In genomic region chr1:212034516-212035122, GRCh38 we compare ENCODE assay signal across 8 cellular contexts. TPM values are rescaled to one million over a fixed set of nuclear protein-coding genes. Genes with fewer than 3 reads are reported as not detected.
DNase-seq lines count a peak whose midpoint lies in the region; ATAC-seq, FAIRE-seq and TF ChIP-seq lines count a peak whose summit lies in the region.

No MANE protein-coding gene starts in this region.

- H3K9me3 Mint-ChIP-seq in IgD-negative memory B cell: no peaks in the 10 kb centered on the region

- H3K9me3 ChIP-seq in A549 (no peaks in the 10 kb centered on the region), colonic mucosa (no peaks in the 10 kb centered on the region), mucosa of stomach (ENCODE audit: control insufficient read depth, low read length) (no peaks in the 10 kb centered on the region)

- under 1% methylated on average over 13 of the region's 13 CpGs for WGBS in A549 (ENCODE audit: missing lambda C conversion rate)

- TF ChIP-seq RAD21 in A549 (conservative IDR thresholded peaks at IDR 0.05 in 1 of 2, IDR thresholded peaks at IDR 0.05 in 1 of 2): peak; percentile 72 to 85

- H3K4me2 ChIP-seq in A549: peak overlapping the region; percentile 78

- FAIRE-seq in A549 (lab: Jason Lieb, UNC): no peak

- no peaks in the 10 kb centered on the region for H3K27me3 Mint-ChIP-seq in IgD-negative memory B cell

- H3K9ac ChIP-seq in colonic mucosa (ENCODE audit: low read depth in 2 of 2, low read length in 2 of 2) (peak overlapping the region; percentile 63 to 74), mucosa of stomach (ENCODE audit: low read length) (peak overlapping the region; percentile 58)

- H3K4me3 ChIP-seq in A549 (peak overlapping the region; percentile 65), colonic mucosa (peak overlapping the region; percentile 66), mucosa of stomach (ENCODE audit: low read length) (peak overlapping the region; percentile 64)

- TF ChIP-seq POLR2A in A549 (IDR thresholded peaks at IDR 0.05; ENCODE audit: low read length): no peak

- H3K4me3 Mint-ChIP-seq in IgD-negative memory B cell: peak overlapping the region; percentile 94 to 100 (median 99)

- H3K4me1 Mint-ChIP-seq in IgD-negative memory B cell: peaks cover 38 to 47% (median 42%) of the 10 kb centered on the region in 3 donors

- CTCF ChIA-PET in A549 (lab: Yijun Ruan, JAX): interaction anchor here (0.5 to 6.2 kb wide), 51 partner anchors 12 to 421 kb away, joined by 3 to 122 read pairs (median 5); partner anchors contain the start of gene NEK2

- ATAC-seq in A549 (peak; percentile 30 to 46; a peak in 5 of 6 replicates), GM19395 (IDR thresholded peaks at IDR 0.05; ENCODE audit: unreplicated experiment) (peak; percentile 16)

- H3K27ac ChIP-seq in A549 (peak overlapping the region; percentile 85 to 90), colonic mucosa (peak overlapping the region; percentile 92)

- H3K4me1 ChIP-seq in A549: peaks cover 73% of the 10 kb centered on the region
- peaks cover 6% of the 10 kb centered on the region for H3K4me1 ChIP-seq in colonic mucosa
- H3K4me1 ChIP-seq in mucosa of stomach (ENCODE audit: control insufficient read depth, insufficient read depth, low read length): no peaks in the 10 kb centered on the region

- H3K36me3 Mint-ChIP-seq in IgD-negative memory B cell: no peaks in the 10 kb centered on the region

- no peak for TF ChIP-seq CTCF in A549 (IDR thresholded peaks at IDR 0.05)
- no peak for TF ChIP-seq CTCF in colonic mucosa (IDR thresholded peaks at IDR 0.05)
- no peak for TF ChIP-seq CTCF in GM10266 (IDR thresholded peaks at IDR 0.05; ENCODE audit: control insufficient read depth, insufficient read depth, low read depth, missing control alignments)

- H3K27me3 ChIP-seq in colonic mucosa: no peaks in the 10 kb centered on the region
- H3K27me3 ChIP-seq in mucosa of stomach (ENCODE audit: control insufficient read depth, insufficient read depth, low read length): no peaks in the 10 kb centered on the region

- H3K27ac Mint-ChIP-seq in IgD-negative memory B cell: peak overlapping the region; percentile 96 to 100 (median 96)

- POLR2A ChIA-PET in A549 (lab: Yijun Ruan, JAX): interaction anchor here (0.5 to 2.4 kb wide), 11 partner anchors 12 to 764 kb away, joined by 3 to 34 read pairs (median 4); partner anchors contain the start of gene PPP2R5A

- no peak for DNase-seq in A549 (ENCODE audit: low read depth in 1 of 2, low spot score in 1 of 2)
- no peak for DNase-seq in colonic mucosa
- DNase-seq in amniotic stem cell (lab: John Stamatoyannopoulos, UW): no peak
- no peak for DNase-seq in NCI-H1417 treated with DMSO at 0.1 percent for 48 hours (lab: John Stamatoyannopoulos, UW)
- DNase-seq in GM10266 (ENCODE audit: extremely low spot score): no peak

- H3K36me3 ChIP-seq in colonic mucosa (no peaks in the 10 kb centered on the region), mucosa of stomach (ENCODE audit: control insufficient read depth, insufficient read depth, low read length) (no peaks in the 10 kb centered on the region)

- intact Hi-C loops in colonic mucosa (cut with DNase I): loop anchor here (10.0 kb wide), 1 partner anchor 210 kb away; no protein-coding TSS in a partner anchor

- TF ChIP-seq EP300 in A549 (IDR thresholded peaks at IDR 0.05): no peak

TF ChIP-seq in A549, 52 proteins besides CTCF, POLR2A, EP300 and RAD21 (continues in another document):
- TF ChIP-seq TFCP2L1 (CRISPR knock-in tag; IDR thresholded peaks at IDR 0.05): 0 out of 2 replicates have a peak, but pooled peaks have one; percentile 15
- TF ChIP-seq HOXB5 (CRISPR knock-in tag; IDR thresholded peaks at IDR 0.05): no peak
- no peak for TF ChIP-seq RFX5 (IDR thresholded peaks at IDR 0.05)
- no peak for TF ChIP-seq CHD4 (IDR thresholded peaks at IDR 0.05; ENCODE audit: borderline replicate concordance)
- TF ChIP-seq EHMT2 (IDR thresholded peaks at IDR 0.05; ENCODE audit: low read depth): no peak
- TF ChIP-seq HEYL (CRISPR knock-in tag; IDR thresholded peaks at IDR 0.05): no peak
- TF ChIP-seq RARB (CRISPR knock-in tag; IDR thresholded peaks at IDR 0.05): no peak
- no peak for TF ChIP-seq CBX8 (IDR thresholded peaks at IDR 0.05)
- TF ChIP-seq BHLHE40 (IDR thresholded peaks at IDR 0.05; ENCODE audit: low read depth, low read length): no peak
- TF ChIP-seq MAZ (IDR thresholded peaks at IDR 0.05; ENCODE audit: borderline replicate concordance, low read depth, low read length): no peak
- TF ChIP-seq HMGXB4 (CRISPR knock-in tag; IDR thresholded peaks at IDR 0.05; ENCODE audit: borderline replicate concordance): no peak
- TF ChIP-seq CHD2 (IDR thresholded peaks at IDR 0.05; ENCODE audit: low read length, partially characterized antibody): no peak
- TF ChIP-seq HOXB13 (CRISPR knock-in tag; IDR thresholded peaks at IDR 0.05; ENCODE audit: low read depth): no peak
- TF ChIP-seq ZC3H11A (IDR thresholded peaks at IDR 0.05): no peak
- TF ChIP-seq PBX3 (IDR thresholded peaks at IDR 0.05): no peak
- TF ChIP-seq KDM5A (IDR thresholded peaks at IDR 0.05): no peak
- TF ChIP-seq ZFP36 (IDR thresholded peaks at IDR 0.05; ENCODE audit: borderline replicate concordance, partially characterized antibody): no peak
- TF ChIP-seq, protein P1, sequence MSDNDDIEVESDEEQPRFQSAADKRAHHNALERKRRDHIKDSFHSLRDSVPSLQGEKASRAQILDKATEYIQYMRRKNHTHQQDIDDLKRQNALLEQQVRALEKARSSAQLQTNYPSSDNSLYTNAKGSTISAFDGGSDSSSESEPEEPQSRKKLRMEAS (IDR thresholded peaks at IDR 0.05): no peak
- no peak for TF ChIP-seq TP53 (CRISPR knock-in tag; IDR thresholded peaks at IDR 0.05)
- TF ChIP-seq SREBF2 (IDR thresholded peaks at IDR 0.05): no peak
- no peak for TF ChIP-seq ESRRA (IDR thresholded peaks at IDR 0.05; ENCODE audit: borderline replicate concordance, low read length)
- TF ChIP-seq, protein P2, sequence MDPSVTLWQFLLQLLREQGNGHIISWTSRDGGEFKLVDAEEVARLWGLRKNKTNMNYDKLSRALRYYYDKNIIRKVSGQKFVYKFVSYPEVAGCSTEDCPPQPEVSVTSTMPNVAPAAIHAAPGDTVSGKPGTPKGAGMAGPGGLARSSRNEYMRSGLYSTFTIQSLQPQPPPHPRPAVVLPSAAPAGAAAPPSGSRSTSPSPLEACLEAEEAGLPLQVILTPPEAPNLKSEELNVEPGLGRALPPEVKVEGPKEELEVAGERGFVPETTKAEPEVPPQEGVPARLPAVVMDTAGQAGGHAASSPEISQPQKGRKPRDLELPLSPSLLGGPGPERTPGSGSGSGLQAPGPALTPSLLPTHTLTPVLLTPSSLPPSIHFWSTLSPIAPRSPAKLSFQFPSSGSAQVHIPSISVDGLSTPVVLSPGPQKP (IDR thresholded peaks at IDR 0.05; ENCODE audit: low read depth, low read length): no peak
- TF ChIP-seq SMC3 (IDR thresholded peaks at IDR 0.05): peak; percentile 92; the same call in 2 of the 3 replicates
- peak; percentile 9 for TF ChIP-seq MAFK (IDR thresholded peaks at IDR 0.05; ENCODE audit: partially characterized antibody)
- no peak for TF ChIP-seq JUN (IDR thresholded peaks at IDR 0.05)
- TF ChIP-seq HOXA7 (CRISPR knock-in tag; IDR thresholded peaks at IDR 0.05): no peak
- no peak for TF ChIP-seq NPAS2 (CRISPR knock-in tag; IDR thresholded peaks at IDR 0.05; ENCODE audit: borderline replicate concordance)
- no peak for TF ChIP-seq RCOR1 (IDR thresholded peaks at IDR 0.05; ENCODE audit: low read depth, low read length)
- no peak for TF ChIP-seq RNF2 (IDR thresholded peaks at IDR 0.05; ENCODE audit: borderline replicate concordance, low read depth)
- TF ChIP-seq ZSCAN20 (CRISPR knock-in tag; IDR thresholded peaks at IDR 0.05): no peak

RNA-seq across cellular contexts. Expression of gene INTS7, which starts 0.7 kb away (rescaled TPM):
- polyA plus RNA-seq in A549 (2011; rRNA removed) (47.2 and 61.8 TPM in 2 replicates), A549 (2017; fragmentation: RNase III; extraction: RNeasy Plus Mini Kit Qiagen cat#74134 plus additional on column Dnase treatment) (21.5 to 23.3 TPM (median 22.0 TPM) in 3 replicates), IgD-negative memory B cell (14.1 TPM)
- polyA plus RNA-seq in A549 (2012; cell fraction: cytosol; rRNA removed): 13.3 and 17.1 TPM in 2 replicates
- 9.0 and 9.9 TPM in 2 replicates for polyA plus RNA-seq in A549 (2012; cell fraction: nucleus; rRNA removed)
- 104 and 105 TPM in 2 replicates for polyA minus RNA-seq in A549 (2011; rRNA and poly(A)+ RNA removed)
- total RNA-seq in colonic mucosa: 10 to 100 TPM; 11.0 to 18.5 TPM

RNA-seq across cellular contexts. Expression of gene DTL, which starts 0.9 kb away (rescaled TPM):
- polyA plus RNA-seq in A549 (2011; rRNA removed) (28.5 and 30.2 TPM in 2 replicates), A549 (2017; fragmentation: RNase III; extraction: RNeasy Plus Mini Kit Qiagen cat#74134 plus additional on column Dnase treatment) (22.0 to 25.1 TPM (median 22.3 TPM) in 3 replicates), IgD-negative memory B cell (0.19 TPM)
- 17.7 and 27.4 TPM in 2 replicates for polyA plus RNA-seq in A549 (2012; cell fraction: cytosol; rRNA removed)
- polyA plus RNA-seq in A549 (2012; cell fraction: nucleus; rRNA removed): 20.6 and 27.2 TPM in 2 replicates
- polyA minus RNA-seq in A549 (2011; rRNA and poly(A)+ RNA removed): 21.5 and 31.1 TPM in 2 replicates
- total RNA-seq in colonic mucosa: 10 to 100 TPM in 1 of 2 donors, 1 to 10 TPM in 1; 5.2 to 19.9 TPM

Comparison
In these comparisons a context has a peak if more than half of its experiments do, and no peak if none do; other contexts are left out.
1. RNA of gene DTL, which starts 0.9 kb away (polyA plus RNA-seq): 17.7 to 30.2 TPM in A549; 0.19 TPM in IgD-negative memory B cell (single experiment); every median in the first group is over 10 times any median in the second.
2. Peak in every context shown above with its lines, with median percentiles within 50 percentile points of each other: H3K4me3 ChIP-seq.